In the genomic region with DNA sequence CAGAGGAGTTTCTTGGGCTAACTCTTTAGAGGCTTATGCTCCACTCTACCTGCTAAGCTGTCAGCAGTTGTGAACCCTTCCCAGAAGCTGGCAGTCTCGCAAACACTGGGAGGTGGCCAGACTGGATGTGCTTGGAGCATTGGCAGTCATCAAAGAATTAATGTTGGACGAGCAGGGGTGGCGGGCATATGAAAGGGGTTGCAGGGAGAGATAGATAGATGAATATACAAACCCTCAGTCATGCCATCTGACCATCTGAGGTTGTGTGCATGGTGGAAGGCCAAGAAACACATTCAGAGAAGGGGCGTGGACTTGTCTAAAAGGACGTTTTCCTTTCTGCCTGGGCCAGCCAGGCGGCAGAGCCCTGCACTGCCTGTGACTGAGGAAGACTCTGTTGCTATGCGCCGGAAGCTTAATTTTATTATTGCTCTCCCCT, we compare ENCODE assay signal across 20 cellular contexts.
DNase-seq lines count a peak whose midpoint lies in the region; ATAC-seq, FAIRE-seq and TF ChIP-seq lines count a peak whose summit lies in the region.
"Had no signal": no experiment of that assay in that cellular context is flagged by ENCODE, and none has a peak within 500 bp of the region (broad histone marks: within the 10 kb centered on the region; RNA-seq: fewer than 3 reads in every experiment).

No MANE protein-coding gene starts in this region.

- FAIRE-seq in H1 (lab: Jason Lieb, UNC) = no peak
- FAIRE-seq: colon, GM12878 had no signal

- intact Hi-C loops in heart left ventricle (cut with DNase I) (loop anchor here in 1 of 10 donors (10.0 kb wide), 1 partner anchor 159 kb away; no protein-coding TSS in a partner anchor), cardiac septum (cut with DNase I) (no loop called here)

- no peak overlapping the region for H2BK20ac ChIP-seq in H1 (ENCODE audit: low read length)

- H3K9ac ChIP-seq in H1 (replicated peaks in 1 of 4; ENCODE audit: extremely low read depth in 1 of 4, low read depth in 3 of 4, low read length in 3 of 4) (no peak overlapping the region), trophoblast cell (ENCODE audit: low read length) (peak overlapping the region; percentile 60)
- H3K9ac ChIP-seq: KMS-11 had no signal

- TF ChIP-seq CTCF in heart left ventricle (IDR thresholded peaks at IDR 0.05) (no peak), H1 (IDR thresholded peaks at IDR 0.05; ENCODE audit: control extremely low read depth in 1 of 3, insufficient read depth in 1 of 3, low read depth in 1 of 3, low read length in 3 of 3) (no peak)

- ATAC-seq in heart left ventricle (peak; percentile 12 to 58 (median 30)), HG02798 (IDR thresholded peaks at IDR 0.05; ENCODE audit: poor library complexity, unreplicated experiment) (no peak)
- ATAC-seq: GM12878 had no signal

- H2BK5ac ChIP-seq in H1 (ENCODE audit: low read depth, low read length) (peak overlapping the region; percentile 13; the same call in 1 of the 2 replicates), trophoblast cell (ENCODE audit: low read depth, low read length, poor library complexity) (no peak overlapping the region)

- TF ChIP-seq RAD21 in H1 (IDR thresholded peaks at IDR 0.05 in 1 of 2, conservative IDR thresholded peaks at IDR 0.05 in 1 of 2; ENCODE audit: low read depth in 2 of 2, low read length in 2 of 2) = no peak

- no peaks in the 10 kb centered on the region for H3K9me3 ChIP-seq in heart left ventricle
- no peaks in the 10 kb centered on the region for H3K9me3 ChIP-seq in H1 (ENCODE audit: insufficient read depth in 2 of 2, low read depth in 1 of 2, low read length in 1 of 2)
- peaks cover 1% of the 10 kb centered on the region for H3K9me3 ChIP-seq in trophoblast cell (ENCODE audit: insufficient read depth, low read depth, low read length)
- H3K9me3 ChIP-seq: heart right ventricle had no signal

- H3K4me3 ChIP-seq in heart left ventricle (no peak overlapping the region), H1 (ENCODE audit: extremely low read depth in 1 of 4, insufficient read depth in 2 of 4, low read depth in 3 of 4, low read length in 4 of 4) (no peak overlapping the region), trophoblast cell (ENCODE audit: low read depth, low read length) (no peak overlapping the region)
- H3K4me3 ChIP-seq: GM12878, heart right ventricle had no signal

- H2BK12ac ChIP-seq in H1 (ENCODE audit: low read depth, low read length) (0 out of 2 replicates have a peak overlapping the region, but pooled peaks have one; percentile 29), trophoblast cell (ENCODE audit: low read length) (no peak overlapping the region)

- no peak overlapping the region for H3K4ac ChIP-seq in H1 (replicated peaks; ENCODE audit: insufficient read length, low read depth, low read length)
- peak overlapping the region; percentile 41 for H3K4ac ChIP-seq in trophoblast cell (ENCODE audit: low read depth, low read length)

- TF ChIP-seq POLR2A in heart left ventricle (IDR thresholded peaks at IDR 0.05) (no peak), H1 (IDR thresholded peaks at IDR 0.05; ENCODE audit: control extremely low read depth in 1 of 2, low read depth in 2 of 2, low read length in 2 of 2) (no peak)

- no peak for DNase-seq in heart left ventricle
- no peak for DNase-seq in cardiac septum (ENCODE audit: low spot score)
- DNase-seq in H1 (ENCODE audit: low read depth in 1 of 2, low spot score in 2 of 2) = no peak
- DNase-seq in trophoblast cell = no peak
- no peak for DNase-seq in kidney glomerular epithelial cell (lab: John Stamatoyannopoulos, UW)
- no peak for DNase-seq in NCI-H2081 (lab: John Stamatoyannopoulos, UW)
- DNase-seq in GM19240 (ENCODE audit: insufficient read length, low spot score) = no peak
- DNase-seq: ACHN; activated CD4-positive, alpha-beta T cell treated with anti-CD3 and anti-CD28 coated beads for 4 hours; DMS53; endodermal cell; GF-D8; GOT3; heart right ventricle; NCI-H2029; retina had no signal

- H2BK120ac ChIP-seq in H1 (replicated peaks; ENCODE audit: low read depth, low read length) (no peak overlapping the region), trophoblast cell (ENCODE audit: insufficient read depth, low read length, poor library complexity) (no peak overlapping the region)

- H4K91ac ChIP-seq in H1 (replicated peaks; ENCODE audit: insufficient read length, low read length) = no peak overlapping the region
- no peak overlapping the region for H4K91ac ChIP-seq in trophoblast cell (ENCODE audit: low read depth, low read length)

- H2AK5ac ChIP-seq in H1 (ENCODE audit: low read depth, low read length) (no peak overlapping the region), trophoblast cell (ENCODE audit: low read length) (no peak overlapping the region)

- no peak overlapping the region for H3K56ac ChIP-seq in H1 (replicated peaks; ENCODE audit: insufficient read length, low read depth, low read length)

- no peak overlapping the region for H3K18ac ChIP-seq in H1 (ENCODE audit: extremely low read depth, low read length)
- no peak overlapping the region for H3K18ac ChIP-seq in trophoblast cell (ENCODE audit: low read length)

- H2AFZ ChIP-seq in H1 (ENCODE audit: low read length) (no peak overlapping the region), trophoblast cell (ENCODE audit: insufficient read depth, low read length, poor library complexity) (no peak overlapping the region)

- H3K27ac ChIP-seq in heart left ventricle = no peak overlapping the region
- no peak overlapping the region for H3K27ac ChIP-seq in H1 (ENCODE audit: low read depth, low read length)
- H3K27ac ChIP-seq in trophoblast cell (ENCODE audit: low read depth, low read length) = no peak overlapping the region
- H3K27ac ChIP-seq: KMS-11 had no signal

- 65 to 77% (median 72%) methylated on average over 8 of the region's 8 CpGs for WGBS in heart left ventricle, 4 donors
- 79% methylated on average over 8 of the region's 8 CpGs; no CpG with 5 or more reads in 1 of the 2 experiments for WGBS in H1 (ENCODE audit: extremely low coverage in 1 of 2, insufficient coverage in 1 of 2, insufficient read length in 1 of 2, insufficient replicate concordance in 2 of 2, low coverage in 1 of 2, low lambda C conversion rate in 2 of 2, missing lambda C conversion rate in 1 of 2), 2 experiments
- WGBS in trophoblast cell (ENCODE audit: extremely low coverage, insufficient coverage, insufficient read length) = no CpG with 5 or more reads among the region's 8 CpGs

- H3K4me1 ChIP-seq in heart left ventricle (peaks cover 2 to 79% (median 41%) of the 10 kb centered on the region in 12 donors), H1 (replicated peaks in 1 of 4; ENCODE audit: control insufficient read depth in 3 of 4, insufficient read depth in 4 of 4, low read length in 3 of 4) (peaks cover 5 to 19% (median 12%) of the 10 kb centered on the region in 4 experiments), trophoblast cell (ENCODE audit: control insufficient read depth in 1 of 2, insufficient read depth in 2 of 2, low read length in 2 of 2) (peaks cover 6 to 21% of the 10 kb centered on the region in 2 experiments)

- POLR2A ChIA-PET in H1 (lab: Charles Lee; ENCODE audit: partially characterized antibody) = interaction anchor here (1.7 kb wide), 1 partner anchor 11 kb away, joined by 4 read pairs; no protein-coding TSS in a partner anchor

- peaks cover 2 to 12% of the 10 kb centered on the region in 2 experiments for H4K20me1 ChIP-seq in H1 (replicated peaks in 1 of 2; ENCODE audit: control insufficient read depth in 1 of 2, insufficient read depth in 2 of 2, low read length in 2 of 2)

- H3K23me2 ChIP-seq in H1 (ENCODE audit: low read depth, low read length) = no peaks in the 10 kb centered on the region

- peaks cover 10% of the 10 kb centered on the region; the same call in 1 of the 2 replicates for H3K79me1 ChIP-seq in H1 (ENCODE audit: low read depth, low read length)
- peaks cover 11% of the 10 kb centered on the region for H3K79me1 ChIP-seq in trophoblast cell (ENCODE audit: low read length)

- H4K12ac ChIP-seq in trophoblast cell (ENCODE audit: low read depth, low read length) = no peak overlapping the region

- no peak overlapping the region for H2BK15ac ChIP-seq in H1 (ENCODE audit: low read length)

- H3K23ac ChIP-seq in H1 (ENCODE audit: insufficient read length) (no peak overlapping the region), trophoblast cell (ENCODE audit: low read length) (no peak overlapping the region)

- peaks cover 3 to 96% of the 10 kb centered on the region in 2 experiments; a peak in 3 of 4 replicates for H3K79me2 ChIP-seq in H1 (ENCODE audit: control insufficient read depth in 1 of 2, insufficient read depth in 2 of 2, low read length in 2 of 2)
- no peaks in the 10 kb centered on the region for H3K79me2 ChIP-seq in trophoblast cell (ENCODE audit: control insufficient read depth, insufficient read depth, low read length, poor library complexity)

- H3K27me3 ChIP-seq in heart left ventricle (peaks cover 0 to 5% (median 0%) of the 10 kb centered on the region in 9 donors), H1 (replicated peaks in 1 of 4; ENCODE audit: control insufficient read depth in 3 of 4, extremely low read depth in 1 of 4, insufficient read depth in 3 of 4, low read length in 3 of 4) (no peaks in the 10 kb centered on the region), trophoblast cell (ENCODE audit: insufficient read depth, low read length) (no peaks in the 10 kb centered on the region)

- H3K36me3 ChIP-seq in heart left ventricle (no peaks in the 10 kb centered on the region), H1 (ENCODE audit: control insufficient read depth in 2 of 4, insufficient read depth in 4 of 4, low read length in 3 of 4) (0 out of 8 replicates have a peak, but pooled peaks cover 0 to 2% (median 0%) of the 10 kb centered on the region in 4 experiments), trophoblast cell (ENCODE audit: control insufficient read depth in 1 of 2, insufficient read depth in 2 of 2, low read length in 2 of 2) (no peaks in the 10 kb centered on the region)
- H3K36me3 ChIP-seq: heart right ventricle had no signal

- no peak overlapping the region for H4K8ac ChIP-seq in H1 (ENCODE audit: extremely low read depth, insufficient read depth, low read length)
- H4K8ac ChIP-seq in trophoblast cell (ENCODE audit: low read depth, low read length) = no peak overlapping the region

- H3K4me2 ChIP-seq in H1 (ENCODE audit: insufficient read depth in 1 of 2, low read depth in 2 of 2, low read length in 2 of 2) (no peak overlapping the region), trophoblast cell (ENCODE audit: low read length) (no peak overlapping the region)
- H3K4me2 ChIP-seq: KMS-11 had no signal

- H3K14ac ChIP-seq in H1 (ENCODE audit: insufficient read length) = no peak overlapping the region
- no peak overlapping the region for H3K14ac ChIP-seq in trophoblast cell (ENCODE audit: low read length)

- no peak overlapping the region for H4K5ac ChIP-seq in H1 (ENCODE audit: insufficient read length, low read depth, low read length)

- no peak for TF ChIP-seq EP300 in H1 (IDR thresholded peaks at IDR 0.05; ENCODE audit: borderline replicate concordance in 1 of 2, low read depth in 2 of 2, low read length in 2 of 2)

- CTCF ChIA-PET in H1 (lab: Charles Lee; ENCODE audit: partially characterized antibody) = interaction anchor here (1.0 to 2.1 kb wide), 2 partner anchors 49 to 51 kb away, joined by 4 to 7 read pairs; no protein-coding TSS in a partner anchor

TF ChIP-seq in H1, 55 proteins besides CTCF, POLR2A, EP300 and RAD21 (continues in another document):
- TF ChIP-seq CTBP2 (IDR thresholded peaks at IDR 0.05; ENCODE audit: borderline replicate concordance, insufficient read depth, insufficient read length, low read length) (no peak), YY1 (IDR thresholded peaks at IDR 0.05; ENCODE audit: low read depth, low read length) (no peak)
